Comparison of ENCODE assay signal across 8 cellular contexts in genomic region chr12:24948816-24949722, GRCh38. TPM values are rescaled to one million over a fixed set of nuclear protein-coding genes. Genes with fewer than 3 reads are reported as not detected.
DNase-seq lines count a peak whose midpoint lies in the region; ATAC-seq and TF ChIP-seq lines count a peak whose summit lies in the region.

BCAT1 (minus strand) TSS chr12:24949101; CDS start chr12:24948932, 169 bp downstream.

- DNase-seq in NK-92 treated with Interleukin-12 subunit alpha and Interleukin-12 subunit beta, amount 100 ng/mL, for 24 hours (lab: John Stamatoyannopoulos, UW), result peak; percentile 65
- DNase-seq in NK-92 (lab: John Stamatoyannopoulos, UW; ENCODE audit: unreplicated experiment) (no peak), OCI-M1 (lab: John Stamatoyannopoulos, UW) (peak; percentile 89), adipocyte (ENCODE audit: low read depth) (peak; percentile 92), left ventricle myocardium inferior (peak; percentile 73), posterior vena cava (ENCODE audit: low spot score) (peak; percentile 93), NCI-H1105 (lab: John Stamatoyannopoulos, UW) (no peak)

- H3K4me3 ChIP-seq in adipocyte (ENCODE audit: low read length) (peak within 1 kb of the TSS; percentile 99), left ventricle myocardium inferior (peak within 1 kb of the TSS; percentile 65)

- ATAC-seq in HG03025 (IDR thresholded peaks at IDR 0.05; ENCODE audit: low FRiP score, unreplicated experiment), result peak; percentile 33

- H3K36me3 ChIP-seq in adipocyte (ENCODE audit: control insufficient read depth, insufficient read depth, low read length, severe bottlenecking) (peaks cover 2% of the 10 kb centered on the region), left ventricle myocardium inferior (no peaks in the 10 kb centered on the region)

- peak; percentile 16 for TF ChIP-seq CTCF in left ventricle myocardium inferior (IDR thresholded peaks at IDR 0.05; ENCODE audit: borderline replicate concordance)

- H3K4me1 ChIP-seq in adipocyte (ENCODE audit: control insufficient read depth, insufficient read depth, low read length), result peaks cover 40% of the 10 kb centered on the region
- H3K4me1 ChIP-seq in left ventricle myocardium inferior, result peaks cover 15% of the 10 kb centered on the region

- no peaks in the 10 kb centered on the region for H3K27me3 ChIP-seq in adipocyte (replicated peaks; ENCODE audit: control insufficient read depth, insufficient read depth, low read length)
- peaks cover 67% of the 10 kb centered on the region for H3K27me3 ChIP-seq in left ventricle myocardium inferior (ENCODE audit: low read depth)

- peak within 1 kb of the TSS; percentile 97 for H3K9ac ChIP-seq in adipocyte (ENCODE audit: low read length)

- peak within 1 kb of the TSS; percentile 8 for H3K27ac ChIP-seq in left ventricle myocardium inferior (replicated peaks)

- intact Hi-C loops in left ventricle myocardium inferior (cut with micrococcal nuclease) (no loop called here), posterior vena cava (cut with DNase I) (no loop called here)

- H3K9me3 ChIP-seq in adipocyte (ENCODE audit: control insufficient read depth, low read length) (no peaks in the 10 kb centered on the region), left ventricle myocardium inferior (replicated peaks) (no peaks in the 10 kb centered on the region)

RNA-seq across cellular contexts. Expression of gene BCAT1, which starts in this region (rescaled TPM):
- total RNA-seq in left ventricle myocardium inferior (4.3 TPM), posterior vena cava (10 to 100 TPM; 44.3 to 45.1 TPM)

Comparison
In these comparisons a context has a peak if more than half of its experiments do, and no peak if none do; other contexts are left out.
1. DNase-seq: peak in NK-92 treated with Interleukin-12 subunit alpha and Interleukin-12 subunit beta, amount 100 ng/mL, for 24 hours (single experiment), OCI-M1 (single experiment), adipocyte (single experiment), left ventricle myocardium inferior (single experiment) and posterior vena cava (single experiment); none in NK-92 (single experiment) and NCI-H1105 (single experiment).